In the genomic region with DNA sequence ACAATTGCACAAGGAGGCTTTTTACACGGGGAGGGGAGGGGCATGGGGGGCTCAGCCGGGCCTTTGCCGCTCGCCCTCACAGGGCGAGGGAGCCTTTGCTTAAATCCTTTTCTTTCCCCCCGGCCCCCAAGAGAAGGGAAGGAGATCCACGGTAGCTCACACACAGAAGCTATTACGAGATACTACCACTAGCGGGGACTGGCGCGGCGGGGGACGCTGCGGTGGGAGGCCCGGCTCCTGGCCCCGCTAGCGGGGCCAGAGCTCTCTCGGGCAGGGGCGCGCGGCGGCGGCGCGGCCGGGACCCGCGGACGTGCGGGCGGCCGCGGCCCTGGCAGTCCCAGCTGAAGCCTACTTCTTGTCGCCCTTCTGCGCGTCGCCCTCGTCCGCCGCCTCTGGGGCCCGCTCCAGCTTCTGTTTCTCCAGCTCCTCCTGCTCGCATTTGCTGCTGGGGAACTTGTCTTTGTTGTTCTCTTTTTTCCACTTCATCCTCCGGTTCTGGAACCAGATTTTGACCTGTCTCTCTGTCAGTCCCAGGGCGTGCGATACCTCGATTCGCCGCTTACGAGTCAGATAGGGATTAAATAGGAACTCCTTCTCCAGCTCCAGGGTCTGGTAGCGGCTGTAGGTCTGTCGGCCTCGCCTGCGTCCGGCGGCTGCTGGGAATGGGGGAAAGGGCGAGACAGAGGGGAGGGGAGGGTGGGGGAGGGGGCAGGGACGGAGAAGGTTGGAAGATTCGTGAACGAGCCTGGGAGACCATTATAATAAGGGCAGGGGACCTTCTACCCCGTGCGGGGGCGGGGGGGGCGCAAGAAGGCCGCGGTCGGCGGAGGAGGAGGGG, we compare ENCODE assay signal across 8 cellular contexts. TPM values are rescaled to one million over a fixed set of nuclear protein-coding genes. Genes with fewer than 3 reads are reported as not detected.
DNase-seq lines count a peak whose midpoint lies in the region; ATAC-seq and TF ChIP-seq lines count a peak whose summit lies in the region.

No MANE protein-coding gene starts in this region.

- TF ChIP-seq CTCF in DOHH2 (IDR thresholded peaks at IDR 0.05; ENCODE audit: low read depth, low read length, poor library complexity, severe bottlenecking) (peak; percentile 14), WERI-Rb-1 (IDR thresholded peaks at IDR 0.05; ENCODE audit: low read depth, low read length) (no peak; the same call in 1 of the 2 replicates), osteoblast (IDR thresholded peaks at IDR 0.05; ENCODE audit: extremely low read depth, low read depth, low read length) (no peak)

- H3F3A ChIP-seq in DOHH2 (ENCODE audit: control insufficient read depth, insufficient read depth), result no peaks in the 10 kb centered on the region

- no peak overlapping the region for H2AFZ ChIP-seq in osteoblast (ENCODE audit: low read length)

- H3K4me3 ChIP-seq in DOHH2 (ENCODE audit: low read length), result peak overlapping the region; percentile 83
- H3K4me3 ChIP-seq in WERI-Rb-1 (ENCODE audit: low read depth, low read length), result peak overlapping the region; percentile 91
- no peak overlapping the region for H3K4me3 ChIP-seq in osteoblast (ENCODE audit: insufficient read depth, low read length)

- peaks cover 24% of the 10 kb centered on the region for H3K4me1 ChIP-seq in DOHH2 (ENCODE audit: control insufficient read depth, low read length)
- H3K4me1 ChIP-seq in osteoblast (ENCODE audit: insufficient read depth, low read length), result no peaks in the 10 kb centered on the region

- H3K27me3 ChIP-seq in DOHH2 (ENCODE audit: control insufficient read depth, low read length), result peaks cover 53% of the 10 kb centered on the region
- H3K27me3 ChIP-seq in WERI-Rb-1 (ENCODE audit: insufficient read depth, low read depth, severe bottlenecking), result peaks cover 82% of the 10 kb centered on the region
- peaks cover 97% of the 10 kb centered on the region for H3K27me3 ChIP-seq in osteoblast (ENCODE audit: insufficient read depth, low read length)

- no peaks in the 10 kb centered on the region for H3K79me2 ChIP-seq in DOHH2 (ENCODE audit: control insufficient read depth, low read length)
- no peaks in the 10 kb centered on the region for H3K79me2 ChIP-seq in osteoblast (ENCODE audit: insufficient read depth, low read length)

- peak; percentile 78 for DNase-seq in HT-29 (ENCODE audit: low spot score)
- DNase-seq in WERI-Rb-1, result peak; percentile 65
- DNase-seq in erythroblast (lab: John Stamatoyannopoulos, UW), result peak; percentile 47
- no peak for DNase-seq in osteoblast (ENCODE audit: insufficient read length, low spot score, missing footprints)
- DNase-seq in sciatic nerve (ENCODE audit: low spot score), result no peak
- DNase-seq in NCI-H2196 treated with DMSO at 0.1 percent for 48 hours (lab: John Stamatoyannopoulos, UW; ENCODE audit: unreplicated experiment), result no peak
- no peak for DNase-seq in iPS-NIHi7 (ENCODE audit: extremely low spot score)

- H3K9me3 ChIP-seq in DOHH2 (ENCODE audit: control insufficient read depth, insufficient read depth, low read length) (no peaks in the 10 kb centered on the region), WERI-Rb-1 (ENCODE audit: severe bottlenecking) (no peaks in the 10 kb centered on the region), osteoblast (ENCODE audit: low read depth, low read length) (no peaks in the 10 kb centered on the region)

- H3K4me2 ChIP-seq in DOHH2 (ENCODE audit: low read length), result peak overlapping the region; percentile 82
- H3K4me2 ChIP-seq in osteoblast (ENCODE audit: insufficient read depth, low read length), result peak overlapping the region; percentile 39

- no peak for ATAC-seq in sciatic nerve

- no peaks in the 10 kb centered on the region for H3K9me2 ChIP-seq in DOHH2 (replicated peaks; ENCODE audit: control insufficient read depth, low read length)

- no peak overlapping the region for H3K27ac ChIP-seq in DOHH2 (ENCODE audit: low read depth, low read length)
- no peak overlapping the region for H3K27ac ChIP-seq in WERI-Rb-1
- H3K27ac ChIP-seq in osteoblast (ENCODE audit: low read depth, low read length), result no peak overlapping the region

- intact Hi-C loops in sciatic nerve (cut with DNase I), result loop anchor here (2.0 kb wide), 1 partner anchor 62 kb away; no protein-coding TSS in a partner anchor

- no peaks in the 10 kb centered on the region for H4K20me1 ChIP-seq in DOHH2 (ENCODE audit: control insufficient read depth, insufficient read depth, low read depth, low read length)
- peaks cover 5% of the 10 kb centered on the region for H4K20me1 ChIP-seq in osteoblast (ENCODE audit: insufficient read depth, low read length)

- H3K36me3 ChIP-seq in DOHH2 (ENCODE audit: control insufficient read depth, low read length), result no peaks in the 10 kb centered on the region
- H3K36me3 ChIP-seq in WERI-Rb-1, result no peaks in the 10 kb centered on the region
- H3K36me3 ChIP-seq in osteoblast (ENCODE audit: insufficient read depth, low read length), result no peaks in the 10 kb centered on the region

- TF ChIP-seq POLR2A in erythroblast (IDR thresholded peaks at IDR 0.05; ENCODE audit: low read length), result no peak

RNA-seq across cellular contexts. Expression of gene HOXB8, which starts 2.0 kb away (rescaled TPM):
- 51.0 and 52.7 TPM in 2 replicates for total RNA-seq in HT-29 (2014; rRNA removed; shearing (Covaris generic))
- total RNA-seq in osteoblast, result not detected in 2 replicates
- total RNA-seq in sciatic nerve, result 0.98 TPM

RNA-seq across cellular contexts. Expression of gene HOXB7, which starts 2.3 kb away (rescaled TPM):
- 37.3 and 39.7 TPM in 2 replicates for total RNA-seq in HT-29 (2014; rRNA removed; shearing (Covaris generic))
- 0.36 TPM in 1 of 2 replicates, not detected in the other for total RNA-seq in osteoblast
- total RNA-seq in sciatic nerve, result 8.1 TPM

RNA-seq across cellular contexts. Expression of gene HOXB6, which starts 8.3 kb away (rescaled TPM):
- total RNA-seq in HT-29 (2014; rRNA removed; shearing (Covaris generic)), result 160 and 174 TPM in 2 replicates
- total RNA-seq in osteoblast (0.59 and 0.72 TPM in 2 replicates), sciatic nerve (6.3 TPM)

RNA-seq across cellular contexts. Expression of gene HOXB9, which starts 13.1 kb away (rescaled TPM):
- total RNA-seq in HT-29 (2014; rRNA removed; shearing (Covaris generic)), result 177 and 188 TPM in 2 replicates
- not detected in 2 replicates for total RNA-seq in osteoblast
- 0.18 TPM for total RNA-seq in sciatic nerve

RNA-seq across cellular contexts. Expression of gene HOXB5, which starts 19.5 kb away (rescaled TPM):
- total RNA-seq in HT-29 (2014; rRNA removed; shearing (Covaris generic)), result 7.5 and 8.2 TPM in 2 replicates
- total RNA-seq in osteoblast (not detected in 2 replicates), sciatic nerve (2.4 TPM)

Comparison
In these comparisons a context has a peak if more than half of its experiments do, and no peak if none do; other contexts are left out.
1. DNase-seq: peak in HT-29 (single experiment), WERI-Rb-1 (single experiment) and erythroblast (2 of 2); none in osteoblast (single experiment), sciatic nerve (single experiment), NCI-H2196 treated with DMSO at 0.1 percent for 48 hours (single experiment) and iPS-NIHi7 (single experiment).
2. RNA of gene HOXB8, which starts 2.0 kb away (total RNA-seq): 51.0 to 52.7 TPM in HT-29; 0.98 TPM in sciatic nerve (single experiment) and not detected in osteoblast; every median in the first group is over 10 times any median in the second.
3. RNA of gene HOXB6, which starts 8.3 kb away (total RNA-seq): 160 to 174 TPM in HT-29; 6.3 TPM in sciatic nerve (single experiment) and 0.59 to 0.72 TPM in osteoblast; every median in the first group is over 10 times any median in the second.